22 cellular contexts compared by ENCODE assay signal in genomic region chr7:128718967-128719642, GRCh38. TPM values are rescaled to one million over a fixed set of nuclear protein-coding genes. Genes with fewer than 3 reads are reported as not detected.
A peak's percentile ranks its signal among the peaks of the same experiment; 100 is the strongest.
DNase-seq lines count a peak whose midpoint lies in the region; ATAC-seq lines count a peak whose summit lies in the region.
"Had no signal": no experiment of that assay in that cellular context is flagged by ENCODE, and none has a peak within 500 bp of the region (broad histone marks: within the 10 kb centered on the region; RNA-seq: fewer than 3 reads in every experiment).

No MANE protein-coding gene starts in this region.

- no peak overlapping the region for H4K8ac ChIP-seq in neuronal stem cell (ENCODE audit: low read depth, low read length)

- peak overlapping the region; percentile 17 for H3K23ac ChIP-seq in neuronal stem cell (ENCODE audit: low read depth, low read length, poor library complexity)

- no peak overlapping the region for H3K14ac ChIP-seq in neuronal stem cell (ENCODE audit: low read length)

- no peak overlapping the region for H2AK5ac ChIP-seq in neuronal stem cell (ENCODE audit: low read depth, low read length)

- no peak overlapping the region for H3K4ac ChIP-seq in neuronal stem cell (ENCODE audit: low read length)

- no peak overlapping the region for H2BK5ac ChIP-seq in neuronal stem cell (ENCODE audit: low read length)

- no peak overlapping the region for H2BK12ac ChIP-seq in neuronal stem cell (ENCODE audit: low read length)

- no peaks in the 10 kb centered on the region for H3K36me3 Mint-ChIP-seq in activated naive CD8-positive, alpha-beta T cell treated with anti-CD3 and anti-CD28 coated beads, Interleukin-2, amount 50 U/mL, for 24 hours (ENCODE audit: low read depth)
- H3K36me3 Mint-ChIP-seq in activated naive CD8-positive, alpha-beta T cell treated with anti-CD3 and anti-CD28 coated beads for 36 hours: no peaks in the 10 kb centered on the region

- H2BK15ac ChIP-seq in neuronal stem cell (ENCODE audit: low read length): no peak overlapping the region

- H3K36me3 ChIP-seq in neuronal stem cell (replicated peaks in 1 of 2; ENCODE audit: control insufficient read depth in 2 of 2, insufficient read depth in 2 of 2, low read length in 2 of 2): no peaks in the 10 kb centered on the region

- peaks cover 0 to 10% of the 10 kb centered on the region in 2 donors for H3K4me1 ChIP-seq in neuronal stem cell (ENCODE audit: control insufficient read depth in 2 of 2, insufficient read depth in 1 of 2, low read depth in 1 of 2, low read length in 2 of 2)
- H3K4me1 ChIP-seq: Caco-2 had no signal

- no peak overlapping the region for H3K4me2 ChIP-seq in neuronal stem cell (ENCODE audit: insufficient read depth, low read length, poor library complexity, severe bottlenecking)
- H3K4me2 ChIP-seq: GM23338 had no signal

- H2AFZ ChIP-seq in neuronal stem cell (ENCODE audit: low read length): no peak overlapping the region
- H2AFZ ChIP-seq: GM23338 had no signal

- H3K27me3 Mint-ChIP-seq in activated naive CD8-positive, alpha-beta T cell treated with anti-CD3 and anti-CD28 coated beads, Interleukin-2, amount 50 U/mL, for 24 hours: peaks cover 3% of the 10 kb centered on the region
- H3K27me3 Mint-ChIP-seq in activated naive CD8-positive, alpha-beta T cell treated with anti-CD3 and anti-CD28 coated beads for 36 hours: peaks cover 15% of the 10 kb centered on the region

- no CpG with 5 or more reads among the region's 6 CpGs for WGBS in neuronal stem cell (ENCODE audit: extremely low coverage in 2 of 2, insufficient read length in 2 of 2, insufficient replicate concordance in 1 of 2), 2 donors

- H4K91ac ChIP-seq in neuronal stem cell (ENCODE audit: low read depth, low read length, poor library complexity): no peak overlapping the region

- no peaks in the 10 kb centered on the region for H3K9me3 ChIP-seq in neuronal stem cell (replicated peaks in 1 of 2; ENCODE audit: control insufficient read depth in 2 of 2, insufficient read depth in 1 of 2, low read depth in 1 of 2, low read length in 2 of 2)
- H3K9me3 ChIP-seq: Caco-2 had no signal

- no peaks in the 10 kb centered on the region for H3K79me1 ChIP-seq in neuronal stem cell (ENCODE audit: low read depth, low read length)

- H3K9ac ChIP-seq in neuronal stem cell (ENCODE audit: low read depth, low read length, poor library complexity): no peak overlapping the region

- no peak overlapping the region for H3K27ac ChIP-seq in neuronal stem cell (replicated peaks; ENCODE audit: low read length)
- H3K27ac ChIP-seq: C4-2B, HL-60 had no signal

- H3K4me1 Mint-ChIP-seq in activated naive CD8-positive, alpha-beta T cell treated with anti-CD3 and anti-CD28 coated beads, Interleukin-2, amount 50 U/mL, for 24 hours: peaks cover 2% of the 10 kb centered on the region
- H3K4me1 Mint-ChIP-seq in activated naive CD8-positive, alpha-beta T cell treated with anti-CD3 and anti-CD28 coated beads for 36 hours: peaks cover 2% of the 10 kb centered on the region
- H3K4me1 Mint-ChIP-seq: GM23338 had no signal

- no peak overlapping the region for H2BK120ac ChIP-seq in neuronal stem cell (ENCODE audit: low read depth, low read length)

- ATAC-seq in activated naive CD8-positive, alpha-beta T cell treated with anti-CD3 and anti-CD28 coated beads, Interleukin-2, amount 50 U/mL, for 24 hours: peak; percentile 52
- ATAC-seq: GM23338, HCT116 had no signal

- peaks cover 0 to 29% (median 0%) of the 10 kb centered on the region in 3 experiments for H3K27me3 ChIP-seq in neuronal stem cell (ENCODE audit: control insufficient read depth in 3 of 3, insufficient read depth in 3 of 3, low read depth in 1 of 3, low read length in 3 of 3)

- no peaks in the 10 kb centered on the region for H3K9me3 Mint-ChIP-seq in activated naive CD8-positive, alpha-beta T cell treated with anti-CD3 and anti-CD28 coated beads, Interleukin-2, amount 50 U/mL, for 24 hours
- H3K9me3 Mint-ChIP-seq in activated naive CD8-positive, alpha-beta T cell treated with anti-CD3 and anti-CD28 coated beads for 36 hours: no peaks in the 10 kb centered on the region
- H3K9me3 Mint-ChIP-seq: CD4-positive, alpha-beta T cell; GM23338; HFFc6 had no signal

- no peak for DNase-seq in activated naive CD8-positive, alpha-beta T cell treated with anti-CD3 and anti-CD28 coated beads, Interleukin-2, amount 50 U/mL, for 24 hours
- DNase-seq in activated naive CD8-positive, alpha-beta T cell treated with anti-CD3 and anti-CD28 coated beads for 36 hours: no peak
- peak; percentile 10 for DNase-seq in MV-4-11 (lab: John Stamatoyannopoulos, UW)
- peak; percentile 16 for DNase-seq in islet precursor cell
- no peak for DNase-seq in neuronal stem cell (ENCODE audit: low spot score)
- no peak for DNase-seq in NCI-H1930 (lab: John Stamatoyannopoulos, UW)
- DNase-seq in cardiac septum (ENCODE audit: low spot score): no peak
- DNase-seq in T-helper 2 cell: no peak
- DNase-seq: AML-193; Caco-2; CD4-positive, alpha-beta T cell; GDM1; H7; HFFc6 had no signal

- H3K27ac Mint-ChIP-seq in activated naive CD8-positive, alpha-beta T cell treated with anti-CD3 and anti-CD28 coated beads, Interleukin-2, amount 50 U/mL, for 24 hours: no peak overlapping the region
- H3K27ac Mint-ChIP-seq in activated naive CD8-positive, alpha-beta T cell treated with anti-CD3 and anti-CD28 coated beads for 36 hours: no peak overlapping the region
- H3K27ac Mint-ChIP-seq: CD4-positive, alpha-beta T cell; GM23338; HFFc6 had no signal

- no peak overlapping the region for H3K18ac ChIP-seq in neuronal stem cell (ENCODE audit: low read length)

- H3K4me3 Mint-ChIP-seq in activated naive CD8-positive, alpha-beta T cell treated with anti-CD3 and anti-CD28 coated beads, Interleukin-2, amount 50 U/mL, for 24 hours: no peak overlapping the region
- no peak overlapping the region for H3K4me3 Mint-ChIP-seq in activated naive CD8-positive, alpha-beta T cell treated with anti-CD3 and anti-CD28 coated beads for 36 hours
- H3K4me3 Mint-ChIP-seq: CD4-positive, alpha-beta T cell; GM23338; HFFc6 had no signal

- intact Hi-C loops in cardiac septum (cut with DNase I): no loop called here

- no peak overlapping the region for H3K4me3 ChIP-seq in neuronal stem cell (ENCODE audit: low read length in 2 of 2)
- H3K4me3 ChIP-seq: GM23338 had no signal

RNA-seq across cellular contexts. Expression of gene CALU, which starts 20.1 kb away (rescaled TPM):
- 10 to 100 TPM; 42.2 to 44.5 TPM for total RNA-seq in activated naive CD8-positive, alpha-beta T cell treated with anti-CD3 and anti-CD28 coated beads for 36 hours
- polyA plus RNA-seq in neuronal stem cell (2013, experiment 1 of 2): 177 TPM
- polyA plus RNA-seq in neuronal stem cell (2013, experiment 2 of 2): 176 TPM
- 326 TPM for total RNA-seq in cardiac septum

RNA-seq across cellular contexts. Expression of gene GARIN1A, which starts 47.0 kb away (rescaled TPM):
- total RNA-seq in activated naive CD8-positive, alpha-beta T cell treated with anti-CD3 and anti-CD28 coated beads for 36 hours: under 1 TPM; 0.29 to 0.30 TPM
- polyA plus RNA-seq in neuronal stem cell (2013, experiment 1 of 2): 0.13 TPM
- 0.19 TPM for polyA plus RNA-seq in neuronal stem cell (2013, experiment 2 of 2)
- total RNA-seq in cardiac septum: 2.4 TPM
- total RNA-seq: A172, GM23338, H7 had no signal

RNA-seq across cellular contexts. Expression of gene OPN1SW, which starts 56.5 kb away (rescaled TPM):
- total RNA-seq in activated naive CD8-positive, alpha-beta T cell treated with anti-CD3 and anti-CD28 coated beads for 36 hours: not detected
- 0.56 TPM for polyA plus RNA-seq in neuronal stem cell (2013, experiment 1 of 2)
- 0.76 TPM for polyA plus RNA-seq in neuronal stem cell (2013, experiment 2 of 2)
- not detected for total RNA-seq in cardiac septum
- total RNA-seq: A172; Caco-2; CD4-positive, alpha-beta T cell; Daoy; GM23338; H7; HFFc6; HT1080 had no signal
- polyA plus RNA-seq: BJ had no signal

Comparison
In these comparisons a context has a peak if more than half of its experiments do, and no peak if none do; other contexts are left out.
1. DNase-seq: peak in MV-4-11 (single experiment) and islet precursor cell (single experiment); none in activated naive CD8-positive, alpha-beta T cell treated with anti-CD3 and anti-CD28 coated beads, Interleukin-2, amount 50 U/mL, for 24 hours (single experiment), activated naive CD8-positive, alpha-beta T cell treated with anti-CD3 and anti-CD28 coated beads for 36 hours (single experiment), neuronal stem cell (single experiment), NCI-H1930 (0 of 2), cardiac septum (single experiment) and T-helper 2 cell (0 of 5).